14 cellular contexts compared by ENCODE assay signal in genomic region chr10:118760265-118760664, GRCh38.
"Had no signal": no experiment of that assay in that cellular context is flagged by ENCODE, and none has a peak within 500 bp of the region (broad histone marks: within the 10 kb centered on the region; RNA-seq: fewer than 3 reads in every experiment).

No MANE protein-coding gene starts in this region.

- H3K4me3 Mint-ChIP-seq: activated CD4-positive, alpha-beta T cell treated with anti-CD3 and anti-CD28 coated beads for 36 hours; dendritic cell treated with granulocyte-macrophage colony-stimulating factor and Interleukin-4, amounts not matched to agents 40 ng/mL and 50 ng/mL, for 4 days; effector memory CD8-positive, alpha-beta T cell; stimulated activated naive CD8-positive, alpha-beta T cell treated with anti-CD3 and anti-CD28 coated beads, Interleukin-15, Interleukin-2, amounts not matched to agents 100 ng/mL and 50 ng/mL, for 24 hours; T-helper 2 cell treated with Interferon-gamma antibody and Interleukin-4, amounts not matched to agents 5 μg/mL and 100 μg/mL, for 36 hours; WTC11 had no signal

- H3K36me3 ChIP-seq: adrenal gland, left ventricle myocardium inferior, transverse colon had no signal

- H3K27me3 ChIP-seq: adrenal gland, transverse colon had no signal

- DNase-seq: activated CD4-positive, alpha-beta T cell treated with anti-CD3 and anti-CD28 coated beads for 36 hours; activated CD4-positive, alpha-beta T cell treated with anti-CD3 and anti-CD28 coated beads, Interleukin-2, amount 50 U/mL, for 48 hours; activated gamma-delta T cell treated with Interleukin-2 at 50 U/mL for 16 hours; adrenal gland; effector memory CD8-positive, alpha-beta T cell; foreskin keratinocyte; left ventricle myocardium inferior; stimulated activated CD4-positive, alpha-beta T cell treated with anti-CD3 and anti-CD28 coated beads, Interleukin-2, amount 100 ng/mL, for 48 hours; transverse colon had no signal

- H3K36me3 Mint-ChIP-seq: activated naive CD4-positive, alpha-beta T cell treated with anti-CD3 and anti-CD28 coated beads, Interleukin-2, amount 50 U/mL, for 72 hours; WTC11 had no signal

- ATAC-seq: activated CD4-positive, alpha-beta T cell treated with anti-CD3 and anti-CD28 coated beads for 36 hours; activated naive CD4-positive, alpha-beta T cell treated with anti-CD3 and anti-CD28 coated beads, Interleukin-2, amount 50 U/mL, for 72 hours; effector memory CD8-positive, alpha-beta T cell; foreskin keratinocyte; WTC11 had no signal

- H3K27ac Mint-ChIP-seq: activated CD4-positive, alpha-beta T cell treated with anti-CD3 and anti-CD28 coated beads for 36 hours; activated naive CD4-positive, alpha-beta T cell treated with anti-CD3 and anti-CD28 coated beads, Interleukin-2, amount 50 U/mL, for 72 hours; dendritic cell treated with granulocyte-macrophage colony-stimulating factor and Interleukin-4, amounts not matched to agents 40 ng/mL and 50 ng/mL, for 4 days; effector memory CD8-positive, alpha-beta T cell; stimulated activated naive CD8-positive, alpha-beta T cell treated with anti-CD3 and anti-CD28 coated beads, Interleukin-15, Interleukin-2, amounts not matched to agents 100 ng/mL and 50 ng/mL, for 24 hours; T-helper 2 cell treated with Interferon-gamma antibody and Interleukin-4, amounts not matched to agents 5 μg/mL and 100 μg/mL, for 36 hours; WTC11 had no signal

- H3K4me3 ChIP-seq: adrenal gland, left ventricle myocardium inferior, transverse colon had no signal

- H3K4me1 ChIP-seq: foreskin keratinocyte had no signal

- H3K9me3 ChIP-seq: adrenal gland, left ventricle myocardium inferior, transverse colon had no signal

- H3K27ac ChIP-seq: adrenal gland, foreskin keratinocyte, left ventricle myocardium inferior, transverse colon had no signal

- H3K27me3 Mint-ChIP-seq: activated CD4-positive, alpha-beta T cell treated with anti-CD3 and anti-CD28 coated beads for 36 hours; effector memory CD8-positive, alpha-beta T cell; stimulated activated naive CD8-positive, alpha-beta T cell treated with anti-CD3 and anti-CD28 coated beads, Interleukin-15, Interleukin-2, amounts not matched to agents 100 ng/mL and 50 ng/mL, for 24 hours had no signal

- H3K9me3 Mint-ChIP-seq: activated naive CD4-positive, alpha-beta T cell treated with anti-CD3 and anti-CD28 coated beads, Interleukin-2, amount 50 U/mL, for 72 hours; dendritic cell treated with granulocyte-macrophage colony-stimulating factor and Interleukin-4, amounts not matched to agents 40 ng/mL and 50 ng/mL, for 4 days; effector memory CD8-positive, alpha-beta T cell; stimulated activated naive CD8-positive, alpha-beta T cell treated with anti-CD3 and anti-CD28 coated beads, Interleukin-15, Interleukin-2, amounts not matched to agents 100 ng/mL and 50 ng/mL, for 24 hours; T-helper 2 cell treated with Interferon-gamma antibody and Interleukin-4, amounts not matched to agents 5 μg/mL and 100 μg/mL, for 36 hours had no signal
